Comparison of ENCODE assay signal across 9 cellular contexts in genomic region chr12:85076688-85077430, GRCh38. TPM values are rescaled to one million over a fixed set of nuclear protein-coding genes. Genes with fewer than 3 reads are reported as not detected.
A peak's percentile ranks its signal among the peaks of the same experiment; 100 is the strongest.
DNase-seq lines count a peak whose midpoint lies in the region; ATAC-seq, FAIRE-seq and TF ChIP-seq lines count a peak whose summit lies in the region.
"Had no signal": no experiment of that assay in that cellular context is flagged by ENCODE, and none has a peak within 500 bp of the region (broad histone marks: within the 10 kb centered on the region; RNA-seq: fewer than 3 reads in every experiment).

No MANE protein-coding gene starts in this region.

- FAIRE-seq in islet of Langerhans (lab: Jason Lieb, UNC), result peak; percentile 87
- FAIRE-seq: GM18507 had no signal

- peak; percentile 82 for DNase-seq in A172 (ENCODE audit: low spot score)
- DNase-seq in NCI-H2107 treated with DMSO at 0.1 percent for 48 hours (lab: John Stamatoyannopoulos, UW; ENCODE audit: unreplicated experiment), result peak; percentile 44
- DNase-seq in WERI-Rb-1, result no peak
- no peak for DNase-seq in cortex of kidney (lab: John Stamatoyannopoulos, UW)
- DNase-seq in COLO668 (lab: John Stamatoyannopoulos, UW; ENCODE audit: unreplicated experiment), result no peak

- ATAC-seq in GM18498 (IDR thresholded peaks at IDR 0.05; ENCODE audit: unreplicated experiment) (peak; percentile 78), HG03066 (IDR thresholded peaks at IDR 0.05; ENCODE audit: low read depth, unreplicated experiment) (peak; percentile 92)

- no peaks in the 10 kb centered on the region for H3K36me3 ChIP-seq in WERI-Rb-1

- TF ChIP-seq CTCF in WERI-Rb-1 (IDR thresholded peaks at IDR 0.05; ENCODE audit: low read depth, low read length), result 0 out of 2 replicates have a peak, but pooled peaks have one; percentile 34

- no peaks in the 10 kb centered on the region for H3K27me3 ChIP-seq in WERI-Rb-1 (ENCODE audit: insufficient read depth, low read depth, severe bottlenecking)

- no peak overlapping the region for H3K27ac ChIP-seq in WERI-Rb-1

- H3K4me3 ChIP-seq in WERI-Rb-1 (ENCODE audit: low read depth, low read length), result no peak overlapping the region

- no peaks in the 10 kb centered on the region for H3K9me3 ChIP-seq in WERI-Rb-1 (ENCODE audit: severe bottlenecking)

RNA-seq across cellular contexts. Expression of gene LRRIQ1, which starts 40.7 kb away (rescaled TPM):
- total RNA-seq in A172 (2014; rRNA removed; shearing (Covaris generic)), result 0.38 and 4.4 TPM in 2 replicates

RNA-seq across cellular contexts. Expression of gene TSPAN19, which starts 40.8 kb away (rescaled TPM):
- not detected in 2 replicates for total RNA-seq in A172 (2014; rRNA removed; shearing (Covaris generic))

Comparison
In these comparisons a context has a peak if more than half of its experiments do, and no peak if none do; other contexts are left out.
1. DNase-seq: peak in A172 (single experiment) and NCI-H2107 treated with DMSO at 0.1 percent for 48 hours (single experiment); none in WERI-Rb-1 (single experiment), cortex of kidney (single experiment) and COLO668 (single experiment).